ENCODE assay signal across 1 cellular context in the genomic region with DNA sequence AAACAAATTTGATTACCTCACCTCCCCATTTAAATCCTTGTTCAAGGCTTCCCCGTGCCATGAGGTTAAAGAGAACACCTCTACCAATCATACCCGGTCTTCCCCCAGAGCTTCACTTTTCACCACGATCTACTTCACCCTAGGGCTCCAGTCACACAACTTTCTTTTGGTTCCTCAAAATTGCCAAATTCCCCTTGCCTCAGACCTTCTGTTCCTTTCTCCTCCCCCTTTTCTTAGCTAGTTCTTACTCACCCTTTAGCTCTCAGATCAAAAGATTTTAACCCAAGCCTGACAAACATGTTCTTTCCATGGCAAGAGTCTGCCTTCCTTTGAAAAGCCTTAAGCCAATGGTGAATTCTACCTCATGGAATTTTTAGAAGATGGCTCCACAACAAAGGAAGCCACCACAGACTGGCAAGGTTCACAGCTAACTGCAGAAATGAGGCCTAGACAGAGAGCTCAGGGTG.
TF ChIP-seq lines count a peak whose summit lies in the region.

No MANE protein-coding gene starts in this region.

TF ChIP-seq in GM23338, 12 proteins besides CTCF, POLR2A, EP300 and RAD21 (continued from another document):
- TF ChIP-seq ZNF462 (CRISPR knock-in tag; IDR thresholded peaks at IDR 0.05) (no peak), JUNB (IDR thresholded peaks at IDR 0.05; ENCODE audit: unreplicated experiment) (no peak), ZNF114 (CRISPR knock-in tag; IDR thresholded peaks at IDR 0.05) (no peak)
